ENCODE assay signal across 18 cellular contexts in the genomic region with DNA sequence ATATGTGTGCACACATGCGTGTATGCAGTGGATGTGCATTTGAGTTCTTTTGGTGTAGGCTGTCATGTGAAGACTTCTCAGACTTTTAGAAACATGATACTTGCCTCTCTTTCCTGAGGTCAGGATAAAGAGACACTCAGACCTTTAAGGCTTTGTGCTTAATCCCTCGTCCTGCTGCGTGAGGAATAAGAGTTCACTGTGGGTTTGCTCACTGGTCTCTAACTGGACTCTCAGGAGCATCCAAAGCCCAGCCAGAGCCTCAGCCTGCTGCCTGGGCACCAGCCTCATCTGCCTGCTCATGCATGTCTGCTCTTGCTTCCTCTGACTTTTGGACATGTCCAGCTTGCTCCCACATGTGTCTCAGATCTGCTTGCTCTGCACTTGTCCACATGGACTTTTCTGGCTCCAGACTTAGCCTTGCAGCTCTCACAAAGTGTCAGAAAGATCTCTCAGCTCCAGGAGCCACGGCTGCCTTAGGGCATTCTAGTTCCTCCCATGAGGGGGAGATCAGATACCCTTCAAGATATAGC.
"Had no signal": no experiment of that assay in that cellular context is flagged by ENCODE, and none has a peak within 500 bp of the region (broad histone marks: within the 10 kb centered on the region; RNA-seq: fewer than 3 reads in every experiment).

No MANE protein-coding gene starts in this region.

- H3K36me3 ChIP-seq: esophagus squamous epithelium, lower lobe of right lung, right lobe of liver, vagina had no signal

- H3K4me1 ChIP-seq: esophagus squamous epithelium, lower lobe of right lung, right lobe of liver, testis, vagina had no signal

- H3K9me3 ChIP-seq: esophagus squamous epithelium, lower lobe of right lung, right lobe of liver, testis, vagina had no signal

- H3K27me3 ChIP-seq: esophagus squamous epithelium, right lobe of liver, testis, vagina had no signal

- H3K27ac ChIP-seq: esophagus squamous epithelium, lower lobe of right lung, right lobe of liver, testis, vagina, VCaP had no signal

- H3K4me3 ChIP-seq: esophagus squamous epithelium, lower lobe of right lung, right lobe of liver, testis, vagina had no signal

- DNase-seq: activated CD4-positive, alpha-beta T cell treated with anti-CD3 and anti-CD28 coated beads, Interleukin-2, amount 10 ng/mL, durations not matched to agents 7 days and 5 days; activated CD4-positive, CD25-positive, alpha-beta regulatory T cell treated with anti-CD3 and anti-CD28 coated beads, Interleukin-2, amount 50 U/mL, for 72 hours; activated T-cell treated with anti-CD3 and anti-CD28 coated beads, Interleukin-2, amount 50 U/mL, for 1 hour; aorta; central memory CD4-positive, alpha-beta T cell; effector memory CD8-positive, alpha-beta T cell; esophagus squamous epithelium; kidney; lower lobe of right lung; naive thymus-derived CD8-positive, alpha-beta T cell; nucleus accumbens; right lobe of liver; small intestine; stimulated activated CD4-positive, alpha-beta T cell treated with anti-CD3 and anti-CD28 coated beads, Interleukin-15, amount 100 ng/mL, for 24 hours; stimulated activated naive B cell treated with anti-CD40 and anti-IgM and Interleukin-4, amounts not matched to agents 10 μg/mL and 1 μg/mL and 100 μg/mL, for 72 hours; testis had no signal
